Comparison of ENCODE assay signal across 1 cellular context in genomic region chr2:130190237-130190636, GRCh38.
TF ChIP-seq lines count a peak whose summit lies in the region.

No MANE protein-coding gene starts in this region.

TF ChIP-seq in HepG2, 621 proteins besides CTCF, POLR2A, EP300 and RAD21:
- TF ChIP-seq AGO1 (IDR thresholded peaks at IDR 0.05; ENCODE audit: low read depth, low read length, poor library complexity, severe bottlenecking) (peak; percentile 38), GPN1 (CRISPR knock-in tag; IDR thresholded peaks at IDR 0.05; ENCODE audit: borderline replicate concordance) (no peak), POLR2G (IDR thresholded peaks at IDR 0.05; ENCODE audit: low read depth, low read length) (peak; percentile 38; the same call in 1 of the 2 replicates), ZNF780A (CRISPR knock-in tag; IDR thresholded peaks at IDR 0.05) (no peak), AGO2 (optimal IDR thresholded peaks at IDR 0.05; ENCODE audit: low read depth, low read length) (peak; percentile 79), ZBTB33 (CRISPR knock-in tag; IDR thresholded peaks at IDR 0.05) (0 out of 2 replicates have a peak, but pooled peaks have one; percentile 15)
